8 cellular contexts compared by ENCODE assay signal in genomic region chr15:38853608-38854007, GRCh38.
DNase-seq lines count a peak whose midpoint lies in the region; ATAC-seq and TF ChIP-seq lines count a peak whose summit lies in the region.

No MANE protein-coding gene starts in this region.

- H3K9me3 Mint-ChIP-seq in nephron progenitor cell: no peaks in the 10 kb centered on the region

- TF ChIP-seq CTCF in nephron progenitor cell (IDR thresholded peaks at IDR 0.05): peak; percentile 31

- no peaks in the 10 kb centered on the region for H3K4me1 Mint-ChIP-seq in nephron progenitor cell

- DNase-seq in EH (ENCODE audit: low read depth): peak; percentile 67
- peak; percentile 57 for DNase-seq in NAMALWA (ENCODE audit: low spot score)
- DNase-seq in activated naive CD4-positive, alpha-beta T cell treated with anti-CD3 and anti-CD28 coated beads, Interleukin-2, amount 50 U/mL, for 16 hours: peak; percentile 34
- DNase-seq in nephron progenitor cell: peak; percentile 36
- DNase-seq in NCI-H2081 treated with DMSO at 0.1 percent for 48 hours (lab: John Stamatoyannopoulos, UW): no peak
- DNase-seq in NCI-H524 (lab: John Stamatoyannopoulos, UW): no peak
- DNase-seq in NCI-H748 (lab: John Stamatoyannopoulos, UW; ENCODE audit: unreplicated experiment): no peak

- no peaks in the 10 kb centered on the region for H3K36me3 Mint-ChIP-seq in nephron progenitor cell (ENCODE audit: low read depth)

- H3K27me3 Mint-ChIP-seq in nephron progenitor cell (ENCODE audit: low read depth, poor library complexity): peaks cover 9% of the 10 kb centered on the region

- no peak for ATAC-seq in HG03565 (IDR thresholded peaks at IDR 0.05; ENCODE audit: unreplicated experiment)

- H3K27ac Mint-ChIP-seq in nephron progenitor cell: no peak overlapping the region

- no peak overlapping the region for H3K4me3 Mint-ChIP-seq in nephron progenitor cell

Comparison
In these comparisons a context has a peak if more than half of its experiments do, and no peak if none do; other contexts are left out.
1. DNase-seq: peak in EH (single experiment), NAMALWA (single experiment), activated naive CD4-positive, alpha-beta T cell treated with anti-CD3 and anti-CD28 coated beads, Interleukin-2, amount 50 U/mL, for 16 hours (single experiment) and nephron progenitor cell (single experiment); none in NCI-H2081 treated with DMSO at 0.1 percent for 48 hours (single experiment), NCI-H524 (0 of 2) and NCI-H748 (single experiment).